Comparison of ENCODE assay signal across 8 cellular contexts in the genomic region with DNA sequence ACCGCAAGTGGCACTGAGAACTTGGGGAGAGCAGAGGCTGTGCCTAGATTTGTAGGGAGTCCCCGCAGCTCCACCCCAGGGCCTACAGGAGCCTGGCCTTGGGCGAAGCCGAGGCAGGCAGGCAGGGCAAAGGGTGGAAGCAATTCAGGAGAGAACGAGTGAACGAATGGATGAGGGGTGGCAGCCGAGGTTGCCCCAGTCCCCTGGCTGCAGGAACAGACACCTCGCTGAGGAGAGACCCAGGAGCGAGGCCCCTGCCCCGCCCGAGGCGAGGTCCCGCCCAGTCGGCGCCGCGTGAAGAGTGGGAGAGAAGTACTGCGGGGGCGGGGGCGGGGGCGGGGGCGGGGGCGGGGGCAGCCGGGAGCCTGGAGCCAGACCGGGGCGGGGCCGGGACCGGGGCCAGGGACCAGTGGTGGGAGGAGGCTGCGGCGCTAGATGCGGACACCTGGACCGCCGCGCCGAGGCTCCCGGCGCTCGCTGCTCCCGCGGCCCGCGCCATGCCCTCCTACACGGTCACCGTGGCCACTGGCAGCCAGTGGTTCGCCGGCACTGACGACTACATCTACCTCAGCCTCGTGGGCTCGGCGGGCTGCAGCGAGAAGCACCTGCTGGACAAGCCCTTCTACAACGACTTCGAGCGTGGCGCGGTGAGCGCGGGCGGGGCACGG. TPM values are rescaled to one million over a fixed set of nuclear protein-coding genes. Genes with fewer than 3 reads are reported as not detected.
DNase-seq lines count a peak whose midpoint lies in the region; ATAC-seq and TF ChIP-seq lines count a peak whose summit lies in the region.

A gene (plus strand): TSS at position 434 of the 668 bp plus-strand sequence. CDS start 64 bp downstream, at position 498.

- intact Hi-C loops in activated T-helper 1 cell treated with anti-CD3 and anti-CD28 coated beads, Interleukin-12 subunit alpha, Interleukin-12 subunit beta, Interleukin-2, Interleukin-4 antibody, amounts not matched to agents 30 ng/mL and 10 ng/mL and 1 ng/mL, durations not matched to agents 14 hours and 24 hours and 36 hours (cut with micrococcal nuclease), result loop anchor here (1.0 to 10.0 kb wide), 6 partner anchors 21 to 651 kb away; a partner anchor contains a TSS

- H2BK12ac ChIP-seq in trophoblast cell (ENCODE audit: low read length), result no peak within 1 kb of the TSS

- DNase-seq in NCI-H2227 (lab: John Stamatoyannopoulos, UW; ENCODE audit: unreplicated experiment), result peak; percentile 49
- peak; percentile 48 for DNase-seq in activated T-helper 1 cell treated with anti-CD3 and anti-CD28 coated beads, Interleukin-12 subunit alpha, Interleukin-12 subunit beta, Interleukin-2, Interleukin-4 antibody, amounts not matched to agents 30 ng/mL and 10 ng/mL and 1 ng/mL, durations not matched to agents 14 hours and 24 hours and 36 hours (ENCODE audit: low spot score)
- peak; percentile 25 to 76 for DNase-seq in cardiac muscle cell (ENCODE audit: low read depth in 1 of 2, low spot score in 1 of 2)
- DNase-seq in trophoblast cell, result peak in 1 of 2 donors; percentile 15
- no peak for DNase-seq in AML-193 (lab: John Stamatoyannopoulos, UW)

- H3K27me3 ChIP-seq in ACC112 (ENCODE audit: insufficient read depth, low read length) (peaks cover 93% of the 10 kb centered on the region), cardiac muscle cell (peaks cover 81% of the 10 kb centered on the region), trophoblast cell (ENCODE audit: insufficient read depth, low read length) (peaks cover 18% of the 10 kb centered on the region)

- peak; percentile 50 for ATAC-seq in HG02943 (IDR thresholded peaks at IDR 0.05; ENCODE audit: low read depth, unreplicated experiment)

- H2AFZ ChIP-seq in ACC112 (ENCODE audit: low read length, unreplicated experiment), result no peak within 1 kb of the TSS
- H2AFZ ChIP-seq in trophoblast cell (ENCODE audit: insufficient read depth, low read length, poor library complexity), result peak within 1 kb of the TSS; percentile 47

- H3K27ac Mint-ChIP-seq in activated T-helper 1 cell treated with anti-CD3 and anti-CD28 coated beads, Interleukin-12 subunit alpha, Interleukin-12 subunit beta, Interleukin-2, Interleukin-4 antibody, amounts not matched to agents 30 ng/mL and 10 ng/mL and 1 ng/mL, durations not matched to agents 14 hours and 24 hours and 36 hours, result peak within 1 kb of the TSS; percentile 67

- no peak within 1 kb of the TSS for H2BK5ac ChIP-seq in trophoblast cell (ENCODE audit: low read depth, low read length, poor library complexity)

- H3K79me2 ChIP-seq in ACC112 (ENCODE audit: control insufficient read depth, insufficient read depth, low read length, unreplicated experiment) (no peaks in the 10 kb centered on the region), trophoblast cell (ENCODE audit: control insufficient read depth, insufficient read depth, low read length, poor library complexity) (no peaks in the 10 kb centered on the region)

- H3K4me1 ChIP-seq in ACC112 (ENCODE audit: control insufficient read depth, insufficient read depth, low read length, unreplicated experiment) (no peaks in the 10 kb centered on the region), cardiac muscle cell (ENCODE audit: low read depth) (no peaks in the 10 kb centered on the region), trophoblast cell (ENCODE audit: control insufficient read depth in 1 of 2, insufficient read depth in 2 of 2, low read length in 2 of 2) (peaks cover 11 to 13% of the 10 kb centered on the region in 2 experiments)

- H3K27ac ChIP-seq in ACC112 (ENCODE audit: low read depth, low read length), result no peak within 1 kb of the TSS
- no peak within 1 kb of the TSS for H3K27ac ChIP-seq in cardiac muscle cell
- no peak within 1 kb of the TSS for H3K27ac ChIP-seq in trophoblast cell (ENCODE audit: low read depth, low read length)

- no peak within 1 kb of the TSS for H3K18ac ChIP-seq in trophoblast cell (ENCODE audit: low read length)

- no peaks in the 10 kb centered on the region for H3K9me3 Mint-ChIP-seq in activated T-helper 1 cell treated with anti-CD3 and anti-CD28 coated beads, Interleukin-12 subunit alpha, Interleukin-12 subunit beta, Interleukin-2, Interleukin-4 antibody, amounts not matched to agents 30 ng/mL and 10 ng/mL and 1 ng/mL, durations not matched to agents 14 hours and 24 hours and 36 hours

- H2BK120ac ChIP-seq in trophoblast cell (ENCODE audit: insufficient read depth, low read length, poor library complexity), result no peak within 1 kb of the TSS

- H2AK5ac ChIP-seq in trophoblast cell (ENCODE audit: low read length), result no peak within 1 kb of the TSS

- no peak within 1 kb of the TSS for H4K12ac ChIP-seq in trophoblast cell (ENCODE audit: low read depth, low read length)

- peak within 1 kb of the TSS; percentile 90 for H3K4me2 ChIP-seq in trophoblast cell (ENCODE audit: low read length)

- H3K27me3 Mint-ChIP-seq in activated T-helper 1 cell treated with anti-CD3 and anti-CD28 coated beads, Interleukin-12 subunit alpha, Interleukin-12 subunit beta, Interleukin-2, Interleukin-4 antibody, amounts not matched to agents 30 ng/mL and 10 ng/mL and 1 ng/mL, durations not matched to agents 14 hours and 24 hours and 36 hours (ENCODE audit: insufficient read depth), result peaks cover 57% of the 10 kb centered on the region

- no peak for TF ChIP-seq CTCF in cardiac muscle cell (IDR thresholded peaks at IDR 0.05; ENCODE audit: low read depth, low read length)

- H3K14ac ChIP-seq in trophoblast cell (ENCODE audit: low read length), result no peak within 1 kb of the TSS

- TF ChIP-seq POLR2A in GM18526 (IDR thresholded peaks at IDR 0.05; ENCODE audit: extremely low read depth, insufficient read length), result peak; percentile 73

- no peak within 1 kb of the TSS for H4K8ac ChIP-seq in trophoblast cell (ENCODE audit: low read depth, low read length)

- H3K79me1 ChIP-seq in trophoblast cell (ENCODE audit: low read length), result no peaks in the 10 kb centered on the region

- no peak within 1 kb of the TSS for H3K9ac ChIP-seq in trophoblast cell (ENCODE audit: low read length)

- H3K9me3 ChIP-seq in cardiac muscle cell (ENCODE audit: low read depth), result no peaks in the 10 kb centered on the region
- peaks cover 4% of the 10 kb centered on the region for H3K9me3 ChIP-seq in trophoblast cell (ENCODE audit: insufficient read depth, low read depth, low read length)

- no peak within 1 kb of the TSS for H3K4ac ChIP-seq in trophoblast cell (ENCODE audit: low read depth, low read length)

- H3K36me3 ChIP-seq in ACC112 (ENCODE audit: insufficient read depth, low read length) (no peaks in the 10 kb centered on the region), cardiac muscle cell (no peaks in the 10 kb centered on the region), trophoblast cell (ENCODE audit: control insufficient read depth in 1 of 2, insufficient read depth in 2 of 2, low read length in 2 of 2) (no peaks in the 10 kb centered on the region)

- WGBS in trophoblast cell (ENCODE audit: extremely low coverage, insufficient coverage, insufficient read length), result no CpG with 5 or more reads among the region's 60 CpGs

- H3K36me3 Mint-ChIP-seq in activated T-helper 1 cell treated with anti-CD3 and anti-CD28 coated beads, Interleukin-12 subunit alpha, Interleukin-12 subunit beta, Interleukin-2, Interleukin-4 antibody, amounts not matched to agents 30 ng/mL and 10 ng/mL and 1 ng/mL, durations not matched to agents 14 hours and 24 hours and 36 hours (ENCODE audit: low read depth), result peaks cover 2% of the 10 kb centered on the region

- H3K4me1 Mint-ChIP-seq in activated T-helper 1 cell treated with anti-CD3 and anti-CD28 coated beads, Interleukin-12 subunit alpha, Interleukin-12 subunit beta, Interleukin-2, Interleukin-4 antibody, amounts not matched to agents 30 ng/mL and 10 ng/mL and 1 ng/mL, durations not matched to agents 14 hours and 24 hours and 36 hours (ENCODE audit: low read depth), result peaks cover 37% of the 10 kb centered on the region

- H3K4me3 ChIP-seq in ACC112 (ENCODE audit: low read depth, low read length) (peak within 1 kb of the TSS; percentile 52), cardiac muscle cell (peak within 1 kb of the TSS; percentile 33), trophoblast cell (ENCODE audit: low read depth, low read length) (peak within 1 kb of the TSS; percentile 72)

- H3K4me3 Mint-ChIP-seq in activated T-helper 1 cell treated with anti-CD3 and anti-CD28 coated beads, Interleukin-12 subunit alpha, Interleukin-12 subunit beta, Interleukin-2, Interleukin-4 antibody, amounts not matched to agents 30 ng/mL and 10 ng/mL and 1 ng/mL, durations not matched to agents 14 hours and 24 hours and 36 hours, result peak within 1 kb of the TSS; percentile 87

- no peak within 1 kb of the TSS for H4K91ac ChIP-seq in trophoblast cell (ENCODE audit: low read depth, low read length)

- H3K23ac ChIP-seq in trophoblast cell (ENCODE audit: low read length), result no peak within 1 kb of the TSS

RNA-seq across cellular contexts. Expression of the gene that starts here (rescaled TPM):
- 2.9 and 3.1 TPM in 2 replicates for total RNA-seq in activated T-helper 1 cell treated with anti-CD3 and anti-CD28 coated beads, Interleukin-12 subunit alpha, Interleukin-12 subunit beta, Interleukin-2, Interleukin-4 antibody, amounts not matched to agents 30 ng/mL and 10 ng/mL and 1 ng/mL, durations not matched to agents 14 hours and 24 hours and 36 hours
- 0.06 and 1.4 TPM in 2 replicates for total RNA-seq in cardiac muscle cell
- 0.48 and 0.64 TPM in 2 replicates for polyA plus RNA-seq in cardiac muscle cell
- 0.78 and 0.99 TPM in 2 replicates for polyA plus RNA-seq in trophoblast cell (2013)

Comparison
In these comparisons a context has a peak if more than half of its experiments do, and no peak if none do; other contexts are left out.
1. DNase-seq: peak in NCI-H2227 (single experiment), activated T-helper 1 cell treated with anti-CD3 and anti-CD28 coated beads, Interleukin-12 subunit alpha, Interleukin-12 subunit beta, Interleukin-2, Interleukin-4 antibody, amounts not matched to agents 30 ng/mL and 10 ng/mL and 1 ng/mL, durations not matched to agents 14 hours and 24 hours and 36 hours (single experiment) and cardiac muscle cell (2 of 2); none in AML-193 (0 of 2).
2. Peak in every context shown above with its lines, with median percentiles within 50 percentile points of each other: H3K4me3 ChIP-seq.